10 cellular contexts compared by ENCODE assay signal in genomic region chr12:27899151-27899661, GRCh38.
DNase-seq lines count a peak whose midpoint lies in the region.
"Had no signal": no experiment of that assay in that cellular context is flagged by ENCODE, and none has a peak within 500 bp of the region (broad histone marks: within the 10 kb centered on the region; RNA-seq: fewer than 3 reads in every experiment).

No MANE protein-coding gene starts in this region.

- peak; percentile 78 for DNase-seq in AG08396 (ENCODE audit: low spot score)
- DNase-seq in HS-5 (ENCODE audit: low read depth): peak; percentile 85
- peak; percentile 76 for DNase-seq in amniotic stem cell (lab: John Stamatoyannopoulos, UW)
- DNase-seq in left kidney (ENCODE audit: low read depth, low spot score): peak; percentile 74
- no peak for DNase-seq in SW 1271 (lab: John Stamatoyannopoulos, UW)
- DNase-seq in inferior parietal cortex (ENCODE audit: extremely low spot score): no peak
- no peak for DNase-seq in activated effector memory CD4-positive, alpha-beta T cell treated with Interleukin-2 at 50 U/mL for 16 hours
- DNase-seq in effector CD4-positive, alpha-beta T cell: no peak
- DNase-seq: DMS153, NCI-H1930 had no signal

Comparison
In these comparisons a context has a peak if more than half of its experiments do, and no peak if none do; other contexts are left out.
1. DNase-seq: peak in AG08396 (single experiment), HS-5 (single experiment), amniotic stem cell (single experiment) and left kidney (single experiment); none in SW 1271 (0 of 2), inferior parietal cortex (single experiment), activated effector memory CD4-positive, alpha-beta T cell treated with Interleukin-2 at 50 U/mL for 16 hours (single experiment) and effector CD4-positive, alpha-beta T cell (single experiment).